Comparison of ENCODE assay signal across 16 cellular contexts in genomic region chr1:219121634-219122033, GRCh38.
"Had no signal": no experiment of that assay in that cellular context is flagged by ENCODE, and none has a peak within 500 bp of the region (broad histone marks: within the 10 kb centered on the region; RNA-seq: fewer than 3 reads in every experiment).

No MANE protein-coding gene starts in this region.

- ATAC-seq: activated CD4-positive, CD25-positive, alpha-beta regulatory T cell treated with anti-CD3 and anti-CD28 coated beads, Interleukin-2, amount 50 U/mL, for 24 hours; foreskin keratinocyte had no signal

- H3K36me3 Mint-ChIP-seq: activated naive CD4-positive, alpha-beta T cell treated with anti-CD3 and anti-CD28 coated beads, Interleukin-2, amount 10 ng/mL, durations not matched to agents 7 days and 5 days had no signal

- H3K9me3 Mint-ChIP-seq: activated naive CD4-positive, alpha-beta T cell treated with anti-CD3 and anti-CD28 coated beads, Interleukin-2, amount 10 ng/mL, durations not matched to agents 7 days and 5 days; activated T-helper 2 cell treated with anti-CD3 and anti-CD28 coated beads, Interferon-gamma antibody, Interleukin-2, Interleukin-4, amounts not matched to agents 10 μg/mL and 5 μg/mL and 100 μg/mL, durations not matched to agents 14 hours and 24 hours and 36 hours; nephron progenitor cell; T-helper 2 cell treated with Interferon-gamma antibody and Interleukin-4, amounts not matched to agents 5 μg/mL and 100 μg/mL, for 36 hours had no signal

- H3K36me3 ChIP-seq: adrenal gland, sigmoid colon, thyroid gland, uterus had no signal

- DNase-seq: activated naive CD4-positive, alpha-beta T cell treated with anti-CD3 and anti-CD28 coated beads, Interleukin-2, amount 10 ng/mL, durations not matched to agents 7 days and 5 days; central memory CD4-positive, alpha-beta T cell; dermis blood vessel endothelial cell; foreskin keratinocyte; head of caudate nucleus; nephron progenitor cell; stimulated activated CD4-positive, alpha-beta T cell treated with anti-CD3 and anti-CD28 coated beads, Interleukin-2, amount 100 ng/mL, for 48 hours; stimulated activated CD8-positive, alpha-beta memory T cell treated with anti-CD3 and anti-CD28 coated beads, Interleukin-4, amount 100 ng/mL, for 48 hours; thyroid gland had no signal

- H3K4me1 ChIP-seq: adrenal gland, foreskin keratinocyte, thyroid gland, uterus had no signal

- H3K27ac ChIP-seq: foreskin keratinocyte, thyroid gland had no signal

- H3K4me3 ChIP-seq: adrenal gland, sigmoid colon, thyroid gland, uterus had no signal

- H3K27me3 Mint-ChIP-seq: activated naive CD4-positive, alpha-beta T cell treated with anti-CD3 and anti-CD28 coated beads, Interleukin-2, amount 10 ng/mL, durations not matched to agents 7 days and 5 days; stimulated activated naive CD8-positive, alpha-beta T cell treated with anti-CD3 and anti-CD28 coated beads, Interleukin-15, Interleukin-2, amounts not matched to agents 100 ng/mL and 50 ng/mL, for 24 hours had no signal

- H3K4me3 Mint-ChIP-seq: activated naive CD4-positive, alpha-beta T cell treated with anti-CD3 and anti-CD28 coated beads, Interleukin-2, amount 10 ng/mL, durations not matched to agents 7 days and 5 days; nephron progenitor cell; stimulated activated naive CD8-positive, alpha-beta T cell treated with anti-CD3 and anti-CD28 coated beads, Interleukin-15, Interleukin-2, amounts not matched to agents 100 ng/mL and 50 ng/mL, for 24 hours; T-helper 2 cell treated with Interferon-gamma antibody and Interleukin-4, amounts not matched to agents 5 μg/mL and 100 μg/mL, for 36 hours had no signal

- H3K4me1 Mint-ChIP-seq: activated naive CD4-positive, alpha-beta T cell treated with anti-CD3 and anti-CD28 coated beads, Interleukin-2, amount 10 ng/mL, durations not matched to agents 7 days and 5 days had no signal

- H3K27ac Mint-ChIP-seq: activated naive CD4-positive, alpha-beta T cell treated with anti-CD3 and anti-CD28 coated beads, Interleukin-2, amount 10 ng/mL, durations not matched to agents 7 days and 5 days; activated T-helper 2 cell treated with anti-CD3 and anti-CD28 coated beads, Interferon-gamma antibody, Interleukin-2, Interleukin-4, amounts not matched to agents 10 μg/mL and 5 μg/mL and 100 μg/mL, durations not matched to agents 14 hours and 24 hours and 36 hours; stimulated activated naive CD8-positive, alpha-beta T cell treated with anti-CD3 and anti-CD28 coated beads, Interleukin-15, Interleukin-2, amounts not matched to agents 100 ng/mL and 50 ng/mL, for 24 hours; T-helper 2 cell treated with Interferon-gamma antibody and Interleukin-4, amounts not matched to agents 5 μg/mL and 100 μg/mL, for 36 hours had no signal

- H3K27me3 ChIP-seq: adrenal gland, foreskin keratinocyte, sigmoid colon, thyroid gland, uterus had no signal

- H3K9me3 ChIP-seq: adrenal gland, sigmoid colon, thyroid gland, uterus had no signal
